Comparison of ENCODE assay signal across 8 cellular contexts in the genomic region with DNA sequence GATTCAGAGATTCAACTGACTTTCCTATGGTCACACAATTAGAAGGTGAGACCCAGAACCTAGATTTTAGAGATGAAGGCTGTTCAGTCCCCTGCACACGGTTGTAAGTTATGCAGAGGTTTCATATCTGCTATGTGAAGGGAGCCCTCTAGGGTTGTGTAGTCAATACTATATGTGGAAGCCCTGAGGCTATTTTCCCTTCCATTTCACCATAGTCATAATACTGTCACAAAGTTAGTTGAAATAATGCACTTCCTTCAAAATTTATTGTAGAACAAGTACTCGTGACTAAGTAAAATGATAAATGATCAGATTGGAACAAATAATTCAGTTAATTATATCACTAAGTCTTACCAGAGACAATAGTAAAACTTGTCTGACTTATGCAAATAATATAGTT. TPM values are rescaled to one million over a fixed set of nuclear protein-coding genes. Genes with fewer than 3 reads are reported as not detected.
DNase-seq lines count a peak whose midpoint lies in the region; ATAC-seq and TF ChIP-seq lines count a peak whose summit lies in the region.

No MANE protein-coding gene starts in this region.

- H3K36me3 ChIP-seq in MM.1S (replicated peaks; ENCODE audit: insufficient read depth, low read length) (no peaks in the 10 kb centered on the region), tibial nerve (no peaks in the 10 kb centered on the region)

- H3K4me2 ChIP-seq in MM.1S (ENCODE audit: low read depth, low read length), result no peak overlapping the region

- H3K4me1 ChIP-seq in MM.1S (ENCODE audit: low read length) (no peaks in the 10 kb centered on the region), tibial nerve (peaks cover 0 to 18% (median 3%) of the 10 kb centered on the region in 4 donors)

- no peak overlapping the region for H3K27ac ChIP-seq in MM.1S (ENCODE audit: low read length)
- H3K27ac ChIP-seq in tibial nerve, result no peak overlapping the region

- no peaks in the 10 kb centered on the region for H3K27me3 ChIP-seq in MM.1S (replicated peaks; ENCODE audit: insufficient read depth, low read length)
- no peaks in the 10 kb centered on the region for H3K27me3 ChIP-seq in tibial nerve

- H3K9ac ChIP-seq in MM.1S (ENCODE audit: low read length), result no peak overlapping the region

- TF ChIP-seq POLR2A in GM18505 (IDR thresholded peaks at IDR 0.05; ENCODE audit: borderline replicate concordance, extremely low read depth, insufficient read depth, insufficient read length), result no peak
- TF ChIP-seq POLR2A in erythroblast (IDR thresholded peaks at IDR 0.05; ENCODE audit: low read length), result no peak
- TF ChIP-seq POLR2A in tibial nerve (IDR thresholded peaks at IDR 0.05), result no peak

- WGBS in tibial nerve, 2 donors, result 22 to 27% methylated on average over 2 of the region's 2 CpGs

- H2AFZ ChIP-seq in MM.1S (ENCODE audit: low read length), result no peak overlapping the region

- TF ChIP-seq CTCF in MM.1S (IDR thresholded peaks at IDR 0.05; ENCODE audit: low read length), result peak; percentile 35
- peak in 4 of 5 experiments; percentile 10 to 22 (median 12) for TF ChIP-seq CTCF in tibial nerve (IDR thresholded peaks at IDR 0.05)

- no peaks in the 10 kb centered on the region for H3K9me2 ChIP-seq in MM.1S (replicated peaks; ENCODE audit: insufficient read depth, low read length)

- ATAC-seq in GM18505 (IDR thresholded peaks at IDR 0.05; ENCODE audit: unreplicated experiment), result peak; percentile 80
- peak; percentile 82 for ATAC-seq in GM21737 (IDR thresholded peaks at IDR 0.05; ENCODE audit: unreplicated experiment)
- no peak for ATAC-seq in esophagus mucosa

- no peaks in the 10 kb centered on the region for H4K20me1 ChIP-seq in MM.1S (ENCODE audit: insufficient read depth, low read length)

- DNase-seq in MM.1S (peak; percentile 44), erythroblast (lab: John Stamatoyannopoulos, UW) (peak; percentile 33 to 35), tibial nerve (ENCODE audit: low spot score in 2 of 2) (no peak), iPS-NIHi7 (ENCODE audit: extremely low spot score) (no peak), COLO829 (ENCODE audit: low spot score) (no peak)

- no peaks in the 10 kb centered on the region for H3K79me2 ChIP-seq in MM.1S (ENCODE audit: low read length)

- H3K9me3 ChIP-seq in MM.1S (replicated peaks; ENCODE audit: insufficient read depth, low read length) (no peaks in the 10 kb centered on the region), tibial nerve (no peaks in the 10 kb centered on the region)

- TF ChIP-seq EP300 in tibial nerve (IDR thresholded peaks at IDR 0.05), result no peak

- H3K4me3 ChIP-seq in MM.1S (ENCODE audit: low read length) (no peak overlapping the region), tibial nerve (no peak overlapping the region)

- no peaks in the 10 kb centered on the region for H3F3A ChIP-seq in MM.1S (ENCODE audit: insufficient read depth, low read length)

RNA-seq across cellular contexts. Expression of a gene that starts 48.8 kb away (rescaled TPM):
- total RNA-seq in tibial nerve, result 100 to 1,000 TPM; 106 to 210 (median 154) TPM
- total RNA-seq in esophagus mucosa, result 28.3 TPM

Comparison
In these comparisons a context has a peak if more than half of its experiments do, and no peak if none do; other contexts are left out.
1. DNase-seq: peak in MM.1S (single experiment) and erythroblast (2 of 2); none in tibial nerve (0 of 2), iPS-NIHi7 (single experiment) and COLO829 (single experiment).